1 cellular context compared by ENCODE assay signal in the genomic region with DNA sequence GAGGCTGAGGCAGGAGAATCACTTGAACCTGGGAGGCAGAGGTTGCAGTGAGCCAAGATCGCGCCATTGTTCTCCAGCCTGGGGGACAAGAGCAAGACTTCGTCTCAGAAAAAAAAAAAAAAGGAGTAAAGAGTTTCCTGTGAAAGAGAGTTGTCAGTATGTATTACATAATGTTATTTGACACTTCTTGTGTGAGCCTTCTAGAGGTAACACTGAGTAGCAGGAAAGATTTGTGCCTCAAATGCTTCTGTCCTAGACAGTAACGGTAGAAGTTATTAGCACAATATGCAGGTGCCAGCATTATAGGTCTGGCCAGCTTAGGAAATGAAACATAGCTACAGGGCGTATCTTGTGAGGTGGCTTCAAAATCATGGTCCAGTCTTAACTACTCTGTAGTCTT.
TF ChIP-seq lines count a peak whose summit lies in the region.

No MANE protein-coding gene starts in this region.

TF ChIP-seq in HEK293, 187 proteins besides CTCF, POLR2A, EP300 and RAD21 (continued from another document):
- TF ChIP-seq, protein P1, sequence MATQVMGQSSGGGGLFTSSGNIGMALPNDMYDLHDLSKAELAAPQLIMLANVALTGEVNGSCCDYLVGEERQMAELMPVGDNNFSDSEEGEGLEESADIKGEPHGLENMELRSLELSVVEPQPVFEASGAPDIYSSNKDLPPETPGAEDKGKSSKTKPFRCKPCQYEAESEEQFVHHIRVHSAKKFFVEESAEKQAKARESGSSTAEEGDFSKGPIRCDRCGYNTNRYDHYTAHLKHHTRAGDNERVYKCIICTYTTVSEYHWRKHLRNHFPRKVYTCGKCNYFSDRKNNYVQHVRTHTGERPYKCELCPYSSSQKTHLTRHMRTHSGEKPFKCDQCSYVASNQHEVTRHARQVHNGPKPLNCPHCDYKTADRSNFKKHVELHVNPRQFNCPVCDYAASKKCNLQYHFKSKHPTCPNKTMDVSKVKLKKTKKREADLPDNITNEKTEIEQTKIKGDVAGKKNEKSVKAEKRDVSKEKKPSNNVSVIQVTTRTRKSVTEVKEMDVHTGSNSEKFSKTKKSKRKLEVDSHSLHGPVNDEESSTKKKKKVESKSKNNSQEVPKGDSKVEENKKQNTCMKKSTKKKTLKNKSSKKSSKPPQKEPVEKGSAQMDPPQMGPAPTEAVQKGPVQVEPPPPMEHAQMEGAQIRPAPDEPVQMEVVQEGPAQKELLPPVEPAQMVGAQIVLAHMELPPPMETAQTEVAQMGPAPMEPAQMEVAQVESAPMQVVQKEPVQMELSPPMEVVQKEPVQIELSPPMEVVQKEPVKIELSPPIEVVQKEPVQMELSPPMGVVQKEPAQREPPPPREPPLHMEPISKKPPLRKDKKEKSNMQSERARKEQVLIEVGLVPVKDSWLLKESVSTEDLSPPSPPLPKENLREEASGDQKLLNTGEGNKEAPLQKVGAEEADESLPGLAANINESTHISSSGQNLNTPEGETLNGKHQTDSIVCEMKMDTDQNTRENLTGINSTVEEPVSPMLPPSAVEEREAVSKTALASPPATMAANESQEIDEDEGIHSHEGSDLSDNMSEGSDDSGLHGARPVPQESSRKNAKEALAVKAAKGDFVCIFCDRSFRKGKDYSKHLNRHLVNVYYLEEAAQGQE (tag by site-specific recombination; IDR thresholded peaks at IDR 0.05): no peak
- no peak for TF ChIP-seq ZNF654 (tag by site-specific recombination; IDR thresholded peaks at IDR 0.05; ENCODE audit: low read depth)
- peak; percentile 78 for TF ChIP-seq OSR2 (tag by site-specific recombination; IDR thresholded peaks at IDR 0.05)
- TF ChIP-seq, protein P2, sequence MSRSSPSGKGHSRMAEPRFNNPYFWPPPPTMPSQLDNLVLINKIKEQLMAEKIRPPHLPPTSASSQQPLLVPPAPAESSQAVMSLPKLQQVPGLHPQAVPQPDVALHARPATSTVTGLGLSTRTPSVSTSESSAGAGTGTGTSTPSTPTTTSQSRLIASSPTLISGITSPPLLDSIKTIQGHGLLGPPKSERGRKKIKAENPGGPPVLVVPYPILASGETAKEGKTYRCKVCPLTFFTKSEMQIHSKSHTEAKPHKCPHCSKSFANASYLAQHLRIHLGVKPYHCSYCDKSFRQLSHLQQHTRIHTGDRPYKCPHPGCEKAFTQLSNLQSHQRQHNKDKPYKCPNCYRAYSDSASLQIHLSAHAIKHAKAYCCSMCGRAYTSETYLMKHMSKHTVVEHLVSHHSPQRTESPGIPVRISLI (tag by site-specific recombination; IDR thresholded peaks at IDR 0.05): 0 out of 2 replicates have a peak, but pooled peaks have one; percentile 66
- TF ChIP-seq, protein P3, sequence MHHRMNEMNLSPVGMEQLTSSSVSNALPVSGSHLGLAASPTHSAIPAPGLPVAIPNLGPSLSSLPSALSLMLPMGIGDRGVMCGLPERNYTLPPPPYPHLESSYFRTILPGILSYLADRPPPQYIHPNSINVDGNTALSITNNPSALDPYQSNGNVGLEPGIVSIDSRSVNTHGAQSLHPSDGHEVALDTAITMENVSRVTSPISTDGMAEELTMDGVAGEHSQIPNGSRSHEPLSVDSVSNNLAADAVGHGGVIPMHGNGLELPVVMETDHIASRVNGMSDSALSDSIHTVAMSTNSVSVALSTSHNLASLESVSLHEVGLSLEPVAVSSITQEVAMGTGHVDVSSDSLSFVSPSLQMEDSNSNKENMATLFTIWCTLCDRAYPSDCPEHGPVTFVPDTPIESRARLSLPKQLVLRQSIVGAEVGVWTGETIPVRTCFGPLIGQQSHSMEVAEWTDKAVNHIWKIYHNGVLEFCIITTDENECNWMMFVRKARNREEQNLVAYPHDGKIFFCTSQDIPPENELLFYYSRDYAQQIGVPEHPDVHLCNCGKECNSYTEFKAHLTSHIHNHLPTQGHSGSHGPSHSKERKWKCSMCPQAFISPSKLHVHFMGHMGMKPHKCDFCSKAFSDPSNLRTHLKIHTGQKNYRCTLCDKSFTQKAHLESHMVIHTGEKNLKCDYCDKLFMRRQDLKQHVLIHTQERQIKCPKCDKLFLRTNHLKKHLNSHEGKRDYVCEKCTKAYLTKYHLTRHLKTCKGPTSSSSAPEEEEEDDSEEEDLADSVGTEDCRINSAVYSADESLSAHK (tag by site-specific recombination; IDR thresholded peaks at IDR 0.05): no peak
- TF ChIP-seq, protein P4, sequence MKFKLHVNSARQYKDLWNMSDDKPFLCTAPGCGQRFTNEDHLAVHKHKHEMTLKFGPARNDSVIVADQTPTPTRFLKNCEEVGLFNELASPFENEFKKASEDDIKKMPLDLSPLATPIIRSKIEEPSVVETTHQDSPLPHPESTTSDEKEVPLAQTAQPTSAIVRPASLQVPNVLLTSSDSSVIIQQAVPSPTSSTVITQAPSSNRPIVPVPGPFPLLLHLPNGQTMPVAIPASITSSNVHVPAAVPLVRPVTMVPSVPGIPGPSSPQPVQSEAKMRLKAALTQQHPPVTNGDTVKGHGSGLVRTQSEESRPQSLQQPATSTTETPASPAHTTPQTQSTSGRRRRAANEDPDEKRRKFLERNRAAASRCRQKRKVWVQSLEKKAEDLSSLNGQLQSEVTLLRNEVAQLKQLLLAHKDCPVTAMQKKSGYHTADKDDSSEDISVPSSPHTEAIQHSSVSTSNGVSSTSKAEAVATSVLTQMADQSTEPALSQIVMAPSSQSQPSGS (tag by site-specific recombination; IDR thresholded peaks at IDR 0.05; ENCODE audit: low read depth): peak; percentile 44
- no peak for TF ChIP-seq ZNF311 (tag by site-specific recombination; IDR thresholded peaks at IDR 0.05; ENCODE audit: borderline replicate concordance)
- TF ChIP-seq ZNF623 (tag by site-specific recombination; IDR thresholded peaks at IDR 0.05): no peak
- TF ChIP-seq ZNF626 (tag by site-specific recombination; IDR thresholded peaks at IDR 0.05): no peak
TF ChIP-seq in HEK293: peak in this region for 9.
